1 cellular context compared by ENCODE assay signal in genomic region chr22:41697126-41697775, GRCh38.
TF ChIP-seq lines count a peak whose summit lies in the region.

No MANE protein-coding gene starts in this region.

TF ChIP-seq in K562, 482 proteins besides CTCF, POLR2A, EP300 and RAD21 (continued from another document):
- TF ChIP-seq MGA (IDR thresholded peaks at IDR 0.05), result 0 out of 2 replicates have a peak, but pooled peaks have one; percentile 8
- TF ChIP-seq NR2C1 (IDR thresholded peaks at IDR 0.05), result no peak
- no peak for TF ChIP-seq NR2C1 (tag; IDR thresholded peaks at IDR 0.05)
- TF ChIP-seq DEAF1 (CRISPR knock-in tag; IDR thresholded peaks at IDR 0.05), result peak; percentile 81
- TF ChIP-seq TEAD4 (IDR thresholded peaks at IDR 0.05; ENCODE audit: low read length), result 0 out of 2 replicates have a peak, but pooled peaks have one; percentile 22
- no peak for TF ChIP-seq TEAD4 (CRISPR knock-in tag; IDR thresholded peaks at IDR 0.05; ENCODE audit: borderline replicate concordance)
- TF ChIP-seq PHF20 (IDR thresholded peaks at IDR 0.05; ENCODE audit: partially characterized antibody), result no peak
- TF ChIP-seq NFIX (CRISPR knock-in tag; IDR thresholded peaks at IDR 0.05; ENCODE audit: low read depth), result no peak
